ENCODE assay signal across 1 cellular context in genomic region chr18:45757644-45758043, GRCh38. TPM values are rescaled to one million over a fixed set of nuclear protein-coding genes. Genes with fewer than 3 reads are reported as not detected.
"Had no signal": no experiment of that assay in that cellular context is flagged by ENCODE, and none has a peak within 500 bp of the region (broad histone marks: within the 10 kb centered on the region; RNA-seq: fewer than 3 reads in every experiment).

No MANE protein-coding gene starts in this region.

RNA-seq across cellular contexts. Expression of gene SLC14A1, which starts 33.7 kb away (rescaled TPM):
- total RNA-seq: astrocyte had no signal
